ENCODE assay signal across 10 cellular contexts in the genomic region with DNA sequence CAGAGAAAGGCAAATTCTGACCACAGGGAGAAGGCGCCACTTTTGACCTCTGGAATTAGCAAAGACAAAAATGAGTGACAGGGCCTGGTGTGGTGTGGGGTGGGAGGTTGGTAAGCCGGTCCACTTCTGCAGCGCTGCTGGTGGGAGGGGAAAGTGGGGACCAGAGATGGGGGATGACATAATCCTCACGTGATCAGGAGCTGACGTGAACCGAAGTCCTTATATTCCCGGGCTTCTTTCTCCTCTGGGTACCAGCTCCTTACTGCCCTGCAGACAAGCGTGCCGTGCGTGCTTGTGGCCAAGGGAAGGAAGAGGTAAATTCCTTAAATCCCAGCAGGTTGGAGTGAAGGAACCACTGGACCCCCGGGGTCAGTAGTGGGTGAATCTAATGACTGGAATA. TPM values are rescaled to one million over a fixed set of nuclear protein-coding genes. Genes with fewer than 3 reads are reported as not detected.
DNase-seq lines count a peak whose midpoint lies in the region; ATAC-seq, FAIRE-seq and TF ChIP-seq lines count a peak whose summit lies in the region.
"Had no signal": no experiment of that assay in that cellular context is flagged by ENCODE, and none has a peak within 500 bp of the region (broad histone marks: within the 10 kb centered on the region; RNA-seq: fewer than 3 reads in every experiment).

TCEAL7 (plus strand) TSS at position 249 of the 400 bp plus-strand sequence. CDS start 1,165 bp downstream, outside the sequence.

- 24 to 32% (median 31%) methylated on average over 11 of the region's 11 CpGs for WGBS in ovary, 3 donors

- peak within 1 kb of the TSS; percentile 13 for H3K27ac ChIP-seq in astrocyte (ENCODE audit: low read depth, low read length)
- H3K27ac ChIP-seq in ovary = peak within 1 kb of the TSS; percentile 11 to 68
- peak within 1 kb of the TSS in 1 of 4 donors; percentile 12 for H3K27ac ChIP-seq in Peyer's patch

- H3K27me3 ChIP-seq in astrocyte (ENCODE audit: insufficient read depth, low read length) = no peaks in the 10 kb centered on the region
- H3K27me3 ChIP-seq in ovary = no peaks in the 10 kb centered on the region
- H3K27me3 ChIP-seq in Peyer's patch = no peaks in the 10 kb centered on the region

- peak within 1 kb of the TSS; percentile 76 for H3K9ac ChIP-seq in astrocyte (ENCODE audit: low read length)

- peak within 1 kb of the TSS; percentile 79 for H3K4me3 Mint-ChIP-seq in astrocyte (ENCODE audit: unreplicated experiment)

- no peaks in the 10 kb centered on the region for H3K27me3 Mint-ChIP-seq in astrocyte (ENCODE audit: low read depth, unreplicated experiment)

- H3K36me3 ChIP-seq in astrocyte (ENCODE audit: insufficient read depth, low read length) = no peaks in the 10 kb centered on the region
- no peaks in the 10 kb centered on the region for H3K36me3 ChIP-seq in ovary
- no peaks in the 10 kb centered on the region for H3K36me3 ChIP-seq in Peyer's patch

- H3K79me2 ChIP-seq in astrocyte (ENCODE audit: insufficient read depth, low read length) = no peaks in the 10 kb centered on the region

- FAIRE-seq in astrocyte (lab: Jason Lieb, UNC) = no peak

- TF ChIP-seq CTCF in astrocyte (IDR thresholded peaks at IDR 0.05; ENCODE audit: insufficient read depth, low read depth, low read length) = no peak
- no peak for TF ChIP-seq CTCF in ovary (IDR thresholded peaks at IDR 0.05)
- TF ChIP-seq CTCF in GM13977 (IDR thresholded peaks at IDR 0.05; ENCODE audit: extremely low read depth, insufficient read depth, missing control alignments) = no peak
- no peak for TF ChIP-seq CTCF in Peyer's patch (IDR thresholded peaks at IDR 0.05)

- DNase-seq in C1 segment of cervical spinal cord (lab: John Stamatoyannopoulos, UW) (peak in 12 of 14 donors; percentile 4 to 81 (median 40)), astrocyte (ENCODE audit: low read depth) (peak; percentile 50), left ventricle myocardium superior (peak; percentile 26), ovary (peak; percentile 53 to 72 (median 53)), GM13977 (ENCODE audit: low spot score) (no peak), NCI-H2081 (lab: John Stamatoyannopoulos, UW) (no peak), Peyer's patch (no peak)
- DNase-seq: Caco-2, GOT3 had no signal

- peak within 1 kb of the TSS; percentile 86 for H2AFZ ChIP-seq in astrocyte (ENCODE audit: low read depth, low read length)

- TF ChIP-seq POLR2A in ovary (IDR thresholded peaks at IDR 0.05) (peak; percentile 65), Peyer's patch (IDR thresholded peaks at IDR 0.05) (no peak)

- ATAC-seq in left ventricle myocardium superior = peak; percentile 88
- no peak for ATAC-seq in GM21529 (IDR thresholded peaks at IDR 0.05; ENCODE audit: unreplicated experiment)

- in situ Hi-C loops in GM13977 (cut with MboI; ENCODE audit: low pct_unique_long_range_greater_than_20kb, low sequenced_read_pairs, unreplicated experiment) = no loop called here

- H3K4me1 Mint-ChIP-seq in astrocyte (ENCODE audit: low read depth, unreplicated experiment) = peaks cover 3% of the 10 kb centered on the region

- TF ChIP-seq EP300 in ovary (IDR thresholded peaks at IDR 0.05) = no peak

- peak within 1 kb of the TSS; percentile 84 for H3K4me2 ChIP-seq in astrocyte (ENCODE audit: low read length)

- no peaks in the 10 kb centered on the region for H3K9me3 ChIP-seq in astrocyte (ENCODE audit: insufficient read depth, low read depth, low read length)
- no peaks in the 10 kb centered on the region for H3K9me3 ChIP-seq in ovary
- H3K9me3 ChIP-seq in Peyer's patch = no peaks in the 10 kb centered on the region
- H3K9me3 ChIP-seq: Caco-2 had no signal

- no peak within 1 kb of the TSS for H3K27ac Mint-ChIP-seq in astrocyte (ENCODE audit: unreplicated experiment)

- peak within 1 kb of the TSS; percentile 52 for H3K4me3 ChIP-seq in astrocyte (ENCODE audit: insufficient read depth, low read depth, low read length)
- H3K4me3 ChIP-seq in ovary = peak within 1 kb of the TSS; percentile 19
- peak within 1 kb of the TSS in 2 of 4 donors; percentile 11 to 35 for H3K4me3 ChIP-seq in Peyer's patch

- peaks cover 3% of the 10 kb centered on the region for H3K4me1 ChIP-seq in astrocyte (ENCODE audit: insufficient read depth, low read length)
- H3K4me1 ChIP-seq in ovary (ENCODE audit: insufficient read depth) = no peaks in the 10 kb centered on the region
- no peaks in the 10 kb centered on the region for H3K4me1 ChIP-seq in Peyer's patch
- H3K4me1 ChIP-seq: Caco-2 had no signal

- intact Hi-C loops in left ventricle myocardium superior (cut with micrococcal nuclease) = no loop called here
- intact Hi-C loops in ovary (cut with DNase I) = loop anchor here in 1 of 4 donors (10.0 kb wide), 1 partner anchor 135 kb away; no protein-coding TSS in a partner anchor

- H4K20me1 ChIP-seq in astrocyte (ENCODE audit: insufficient read depth, low read length) = no peaks in the 10 kb centered on the region

- H3K36me3 Mint-ChIP-seq in astrocyte (ENCODE audit: low read depth, unreplicated experiment) = no peaks in the 10 kb centered on the region

- no peaks in the 10 kb centered on the region for H3K9me3 Mint-ChIP-seq in astrocyte (ENCODE audit: unreplicated experiment)

RNA-seq across cellular contexts. Expression of gene TCEAL7, which starts in this region (rescaled TPM):
- total RNA-seq in astrocyte (7.6 and 9.4 TPM in 2 replicates), left ventricle myocardium superior (4.0 TPM), ovary (10 to 100 TPM; 12.9 to 44.9 (median 21.6) TPM), Peyer's patch (1 to 10 TPM; 1.1 to 5.8 (median 2.1) TPM)
- 10 to 100 TPM; 29.0 to 37.1 TPM for polyA plus RNA-seq in ovary
- total RNA-seq: Caco-2 had no signal

Comparison
In these comparisons a context has a peak if more than half of its experiments do, and no peak if none do; other contexts are left out.
1. DNase-seq: peak in C1 segment of cervical spinal cord (12 of 14), astrocyte (single experiment), left ventricle myocardium superior (single experiment) and ovary (5 of 5); none in GM13977 (single experiment), NCI-H2081 (0 of 2) and Peyer's patch (0 of 3).